In genomic region chr20:32539817-32540675, GRCh38 we compare ENCODE assay signal across 8 cellular contexts. TPM values are rescaled to one million over a fixed set of nuclear protein-coding genes. Genes with fewer than 3 reads are reported as not detected.
DNase-seq lines count a peak whose midpoint lies in the region; ATAC-seq and TF ChIP-seq lines count a peak whose summit lies in the region.

No MANE protein-coding gene starts in this region.

- H3K36me3 ChIP-seq in duodenal mucosa (ENCODE audit: control insufficient read depth in 1 of 2, insufficient read depth in 2 of 2, low read length in 2 of 2) (no peaks in the 10 kb centered on the region), testis (ENCODE audit: low read depth, missing control alignments) (no peaks in the 10 kb centered on the region)

- peak overlapping the region; percentile 29 to 60 for H3K9ac ChIP-seq in duodenal mucosa (ENCODE audit: low read depth in 1 of 2, low read length in 2 of 2)

- TF ChIP-seq CTCF in testis (IDR thresholded peaks at IDR 0.05) = no peak

- intact Hi-C loops in testis (cut with DNase I; ENCODE audit: low total_unique reads) = no loop called here

- H3K4me3 ChIP-seq in duodenal mucosa (ENCODE audit: low read depth in 1 of 2, low read length in 2 of 2) (peak overlapping the region in 1 of 2 donors; percentile 11), testis (no peak overlapping the region)

- peak overlapping the region; percentile 30 for H3K27ac ChIP-seq in duodenal mucosa (ENCODE audit: low read depth, low read length)
- H3K27ac ChIP-seq in testis = no peak overlapping the region

- H3K27me3 ChIP-seq in duodenal mucosa (ENCODE audit: control insufficient read depth in 1 of 2, insufficient read depth in 2 of 2, low read length in 2 of 2) = no peaks in the 10 kb centered on the region
- H3K27me3 ChIP-seq in testis = no peaks in the 10 kb centered on the region

- peak; percentile 52 for DNase-seq in HT-29 (ENCODE audit: low spot score)
- DNase-seq in activated CD4-positive, alpha-beta T cell treated with anti-CD3 and anti-CD28 coated beads for 4 hours = peak; percentile 55 to 70
- peak; percentile 58 to 64 for DNase-seq in stimulated activated CD8-positive, alpha-beta memory T cell treated with anti-CD3 and anti-CD28 coated beads, Interleukin-15, amount 100 ng/mL, for 48 hours (ENCODE audit: low read depth in 2 of 2)
- DNase-seq in testis = no peak
- no peak for DNase-seq in NCI-H1092 (lab: John Stamatoyannopoulos, UW)
- no peak for DNase-seq in NCI-H1417 (lab: John Stamatoyannopoulos, UW)

- TF ChIP-seq POLR2A in testis (IDR thresholded peaks at IDR 0.05) = no peak

- WGBS in testis, 2 donors = 67 to 74% methylated on average over 11 to 13 of the region's 13 CpGs

- H3K9me3 ChIP-seq in duodenal mucosa (ENCODE audit: control insufficient read depth in 1 of 2, low read length in 2 of 2) (no peaks in the 10 kb centered on the region), testis (no peaks in the 10 kb centered on the region)

- ATAC-seq in HG02870 (IDR thresholded peaks at IDR 0.05; ENCODE audit: unreplicated experiment) = no peak

- H3K4me1 ChIP-seq in duodenal mucosa (ENCODE audit: control insufficient read depth in 1 of 2, insufficient read depth in 2 of 2, low read length in 2 of 2) (peaks cover 38 to 43% of the 10 kb centered on the region in 2 donors), testis (peaks cover 32% of the 10 kb centered on the region)

RNA-seq across cellular contexts. Expression of gene NOL4L, which starts 45.1 kb away (rescaled TPM):
- 41.8 and 42.9 TPM in 2 replicates for total RNA-seq in HT-29 (2014; rRNA removed; shearing (Covaris generic))
- total RNA-seq in testis = 100 to 1,000 TPM in 1 of 2 donors, 10 to 100 TPM in 1; 100.0 to 115 TPM
- 129 TPM for polyA plus RNA-seq in testis (ENCODE audit: insufficient read depth, low read depth, low replicate concordance)

Comparison
In these comparisons a context has a peak if more than half of its experiments do, and no peak if none do; other contexts are left out.
1. DNase-seq: peak in HT-29 (single experiment), activated CD4-positive, alpha-beta T cell treated with anti-CD3 and anti-CD28 coated beads for 4 hours (2 of 2) and stimulated activated CD8-positive, alpha-beta memory T cell treated with anti-CD3 and anti-CD28 coated beads, Interleukin-15, amount 100 ng/mL, for 48 hours (2 of 2); none in testis (single experiment), NCI-H1092 (single experiment) and NCI-H1417 (0 of 3).